Comparison of ENCODE assay signal across 23 cellular contexts in genomic region chr10:3103646-3104045, GRCh38. TPM values are rescaled to one million over a fixed set of nuclear protein-coding genes. Genes with fewer than 3 reads are reported as not detected.
DNase-seq lines count a peak whose midpoint lies in the region; ATAC-seq, FAIRE-seq and TF ChIP-seq lines count a peak whose summit lies in the region.
"Had no signal": no experiment of that assay in that cellular context is flagged by ENCODE, and none has a peak within 500 bp of the region (broad histone marks: within the 10 kb centered on the region; RNA-seq: fewer than 3 reads in every experiment).

No MANE protein-coding gene starts in this region.

- H3K9me3 ChIP-seq in cardiac muscle cell (ENCODE audit: low read depth): no peaks in the 10 kb centered on the region
- H3K9me3 ChIP-seq in ascending aorta: no peaks in the 10 kb centered on the region
- H3K9me3 ChIP-seq in kidney (ENCODE audit: control insufficient read depth in 1 of 2, low read length in 2 of 2): no peaks in the 10 kb centered on the region
- H3K9me3 ChIP-seq in suprapubic skin: no peaks in the 10 kb centered on the region
- H3K9me3 ChIP-seq in small intestine (ENCODE audit: control insufficient read depth, low read depth): no peaks in the 10 kb centered on the region
- H3K9me3 ChIP-seq: pancreas, right lobe of liver, SJCRH30 had no signal

- H3K4me3 ChIP-seq in cardiac muscle cell: no peak overlapping the region
- H3K4me3 ChIP-seq in ascending aorta: no peak overlapping the region
- no peak overlapping the region for H3K4me3 ChIP-seq in kidney (ENCODE audit: low read length in 2 of 2)
- H3K4me3 ChIP-seq in suprapubic skin: no peak overlapping the region
- no peak overlapping the region for H3K4me3 ChIP-seq in small intestine (ENCODE audit: low read depth in 1 of 2, low read length in 2 of 2)
- H3K4me3 ChIP-seq: pancreas, SJCRH30 had no signal

- H3K9ac ChIP-seq in kidney (ENCODE audit: low read length in 2 of 2): no peak overlapping the region

- H3K36me3 ChIP-seq in cardiac muscle cell (peaks cover 62% of the 10 kb centered on the region), ascending aorta (peaks cover 6 to 31% of the 10 kb centered on the region in 2 donors), kidney (ENCODE audit: control insufficient read depth in 1 of 2, insufficient read depth in 2 of 2, low read length in 2 of 2) (peaks cover 0 to 4% of the 10 kb centered on the region in 2 donors), suprapubic skin (peaks cover 51% of the 10 kb centered on the region), small intestine (ENCODE audit: control insufficient read depth in 2 of 2, insufficient read depth in 2 of 2, low read length in 2 of 2) (peaks cover 2 to 3% of the 10 kb centered on the region in 2 donors)
- H3K36me3 ChIP-seq: pancreas, right lobe of liver, SJCRH30 had no signal

- intact Hi-C loops in Right ventricle myocardium superior (cut with DNase I): loop anchor here (5.0 kb wide), 1 partner anchor 36 kb away; the partner anchor contains the start of gene PFKP
- intact Hi-C loops in ascending aorta (cut with DNase I): no loop called here
- intact Hi-C loops in kidney (cut with DNase I): no loop called here

- no peak for TF ChIP-seq POLR2A in suprapubic skin (IDR thresholded peaks at IDR 0.05)

- no peak for DNase-seq in cardiac muscle cell (ENCODE audit: low read depth in 1 of 2, low spot score in 1 of 2)
- no peak for DNase-seq in Right ventricle myocardium superior
- no peak for DNase-seq in ascending aorta (ENCODE audit: low spot score in 2 of 2)
- peak; percentile 49 for DNase-seq in kidney
- DNase-seq in suprapubic skin (ENCODE audit: low spot score in 2 of 2): no peak
- DNase-seq in HuH-7.5 (ENCODE audit: low spot score): no peak
- DNase-seq in NCI-H2029 (lab: John Stamatoyannopoulos, UW): no peak
- DNase-seq in small intestine: no peak
- DNase-seq: activated CD4-positive, alpha-beta T cell treated with anti-CD3 and anti-CD28 coated beads, Interleukin-2, amount 50 U/mL, for 48 hours; activated naive CD4-positive, alpha-beta T cell treated with anti-CD3 and anti-CD28 coated beads, Interleukin-2, amount 10 ng/mL, durations not matched to agents 7 days and 5 days; amniotic stem cell; NCI-H1092; NCI-H187; nephron progenitor cell; NK-92 treated with Interleukin-12 subunit alpha and Interleukin-12 subunit beta, amount 100 ng/mL, for 24 hours; pancreas; SJCRH30; stimulated activated CD4-positive, alpha-beta T cell treated with anti-CD3 and anti-CD28 coated beads, Interleukin-15, amount 100 ng/mL, for 24 hours; stimulated activated naive CD4-positive, alpha-beta T cell treated with Interleukin-2 at 50 U/mL for 16 hours; T-helper 1 cell had no signal

- no peak for ATAC-seq in Right ventricle myocardium superior (ENCODE audit: poor library complexity)
- ATAC-seq: activated CD4-positive, CD25-positive, alpha-beta regulatory T cell treated with anti-CD3 and anti-CD28 coated beads, Interleukin-2, amount 50 U/mL, for 24 hours had no signal

- 96% methylated on average over 30 of the region's 30 CpGs for WGBS in suprapubic skin
- WGBS in small intestine, 3 donors: 92 to 95% (median 94%) methylated on average over 30 of the region's 30 CpGs

- FAIRE-seq in kidney (lab: Jason Lieb, UNC): no peak
- no peak for FAIRE-seq in small intestine (lab: Jason Lieb, UNC)
- FAIRE-seq: H1, pancreas had no signal

- TF ChIP-seq CTCF in cardiac muscle cell (IDR thresholded peaks at IDR 0.05; ENCODE audit: low read depth, low read length): no peak
- no peak for TF ChIP-seq CTCF in ascending aorta (IDR thresholded peaks at IDR 0.05)
- TF ChIP-seq CTCF in kidney (IDR thresholded peaks at IDR 0.05; ENCODE audit: borderline replicate concordance, extremely low read depth, insufficient read depth): no peak
- TF ChIP-seq CTCF in suprapubic skin (IDR thresholded peaks at IDR 0.05): no peak

- H3K4me1 ChIP-seq in cardiac muscle cell (ENCODE audit: low read depth): peaks cover 9% of the 10 kb centered on the region
- peaks cover 12 to 38% of the 10 kb centered on the region in 2 donors for H3K4me1 ChIP-seq in ascending aorta
- peaks cover 3 to 20% of the 10 kb centered on the region in 2 donors for H3K4me1 ChIP-seq in kidney (ENCODE audit: control insufficient read depth in 1 of 2, insufficient read depth in 1 of 2, low read depth in 1 of 2, low read length in 2 of 2)
- peaks cover 9% of the 10 kb centered on the region for H3K4me1 ChIP-seq in suprapubic skin
- no peaks in the 10 kb centered on the region for H3K4me1 ChIP-seq in small intestine (ENCODE audit: control insufficient read depth in 2 of 2, insufficient read depth in 1 of 2, low read depth in 1 of 2, low read length in 1 of 2)
- H3K4me1 ChIP-seq: pancreas, SJCRH30 had no signal

- no peaks in the 10 kb centered on the region for H3K27me3 ChIP-seq in cardiac muscle cell
- no peaks in the 10 kb centered on the region for H3K27me3 ChIP-seq in ascending aorta
- H3K27me3 ChIP-seq in suprapubic skin: no peaks in the 10 kb centered on the region
- H3K27me3 ChIP-seq in small intestine (ENCODE audit: control insufficient read depth in 2 of 2, insufficient read depth in 2 of 2, low read length in 2 of 2): no peaks in the 10 kb centered on the region
- H3K27me3 ChIP-seq: pancreas, right lobe of liver, SJCRH30 had no signal

- H3K27ac ChIP-seq in cardiac muscle cell: peak overlapping the region; percentile 58
- peak overlapping the region; percentile 70 to 72 for H3K27ac ChIP-seq in ascending aorta
- peak overlapping the region; percentile 29 to 36 for H3K27ac ChIP-seq in kidney (ENCODE audit: low read depth in 2 of 2, low read length in 2 of 2)
- peak overlapping the region; percentile 2 for H3K27ac ChIP-seq in suprapubic skin
- H3K27ac ChIP-seq in small intestine (ENCODE audit: low read depth in 1 of 2, low read length in 1 of 2): no peak overlapping the region
- H3K27ac ChIP-seq: SJCRH30 had no signal

- no peak for TF ChIP-seq EP300 in suprapubic skin (IDR thresholded peaks at IDR 0.05)

RNA-seq across cellular contexts. Expression of gene PFKP, which starts 36.3 kb away (rescaled TPM):
- total RNA-seq in cardiac muscle cell: 639 and 805 TPM in 2 replicates
- 677 and 781 TPM in 2 replicates for polyA plus RNA-seq in cardiac muscle cell
- total RNA-seq in Right ventricle myocardium superior: 155 TPM
- 197 TPM for total RNA-seq in ascending aorta
- 139 TPM for total RNA-seq in kidney
- polyA plus RNA-seq in kidney (ENCODE audit: insufficient read depth, low read depth, low replicate concordance): 51.2 TPM
- 10 to 100 TPM; 36.7 to 58.9 (median 44.7) TPM for total RNA-seq in suprapubic skin
- polyA plus RNA-seq in small intestine: 100 to 1,000 TPM in 1 of 3 donors, 10 to 100 TPM in 2; 57.1 to 154 (median 90.8) TPM

Comparison
In these comparisons a context has a peak if more than half of its experiments do, and no peak if none do; other contexts are left out.
1. H3K27ac ChIP-seq: peak in cardiac muscle cell (single experiment), ascending aorta (2 of 2), kidney (2 of 2) and suprapubic skin (single experiment); none in small intestine (0 of 2).